Comparison of ENCODE assay signal across 10 cellular contexts in the genomic region with DNA sequence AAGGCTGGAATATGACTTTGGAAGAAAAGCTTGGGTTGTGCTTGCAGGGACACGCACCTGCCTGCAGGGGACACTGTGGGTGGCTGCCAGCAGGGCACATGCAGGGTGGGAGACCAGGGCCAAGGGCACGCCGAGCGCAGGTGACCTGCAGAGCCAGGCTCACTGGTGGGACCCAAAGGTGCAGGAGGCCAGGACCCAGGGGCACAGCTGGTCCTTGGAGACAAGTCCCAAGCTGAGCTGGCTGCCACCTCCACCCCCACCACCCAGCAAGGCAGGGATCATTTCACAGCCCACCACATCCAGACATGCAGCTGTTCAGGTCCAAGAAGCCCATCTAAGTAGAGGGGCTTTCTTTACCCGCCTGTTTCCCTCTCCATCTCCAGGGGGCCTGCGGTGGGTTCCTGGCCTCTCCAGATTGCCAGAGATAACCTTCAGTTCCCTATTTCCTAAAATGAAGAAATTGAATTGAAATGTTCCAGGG. TPM values are rescaled to one million over a fixed set of nuclear protein-coding genes. Genes with fewer than 3 reads are reported as not detected.
DNase-seq lines count a peak whose midpoint lies in the region; FAIRE-seq and TF ChIP-seq lines count a peak whose summit lies in the region.
"Had no signal": no experiment of that assay in that cellular context is flagged by ENCODE, and none has a peak within 500 bp of the region (broad histone marks: within the 10 kb centered on the region; RNA-seq: fewer than 3 reads in every experiment).

No MANE protein-coding gene starts in this region.

- no peak overlapping the region for H3K27ac ChIP-seq in ascending aorta
- H3K27ac ChIP-seq: spleen had no signal

- H3K4me3 ChIP-seq in BE2C (ENCODE audit: low read depth, low read length): no peak overlapping the region
- no peak overlapping the region for H3K4me3 ChIP-seq in H7 (ENCODE audit: insufficient read depth, low read depth, low read length)
- H3K4me3 ChIP-seq in ascending aorta: no peak overlapping the region
- H3K4me3 ChIP-seq: spleen had no signal

- TF ChIP-seq CTCF in BE2C (IDR thresholded peaks at IDR 0.05; ENCODE audit: low read depth, low read length) (peak; percentile 79), ascending aorta (IDR thresholded peaks at IDR 0.05) (peak in 2 of 3 experiments; percentile 26 to 40)

- H3K27me3 ChIP-seq in BE2C (no peaks in the 10 kb centered on the region), H7 (ENCODE audit: control insufficient read depth, insufficient read depth, low read length) (no peaks in the 10 kb centered on the region), ascending aorta (no peaks in the 10 kb centered on the region)
- H3K27me3 ChIP-seq: spleen had no signal

- FAIRE-seq in RCC 7860 (lab: Jason Lieb, UNC): no peak
- FAIRE-seq: endometrium had no signal

- H3K4me1 ChIP-seq in BE2C (peaks cover 12% of the 10 kb centered on the region), ascending aorta (peaks cover 0 to 19% of the 10 kb centered on the region in 2 donors)

- H3K36me3 ChIP-seq in BE2C (no peaks in the 10 kb centered on the region), H7 (replicated peaks; ENCODE audit: control insufficient read depth, insufficient read depth, low read length) (no peaks in the 10 kb centered on the region), ascending aorta (no peaks in the 10 kb centered on the region)
- H3K36me3 ChIP-seq: spleen had no signal

- intact Hi-C loops in ascending aorta (cut with DNase I): no loop called here

- H3K9me3 ChIP-seq in BE2C: no peaks in the 10 kb centered on the region
- H3K9me3 ChIP-seq in ascending aorta: no peaks in the 10 kb centered on the region
- H3K9me3 ChIP-seq: spleen had no signal

- peak; percentile 64 for DNase-seq in BE2C
- peak; percentile 85 for DNase-seq in H7
- DNase-seq in ascending aorta (ENCODE audit: low spot score in 2 of 2): no peak
- DNase-seq in left kidney (ENCODE audit: low read depth, low spot score): peak; percentile 45
- DNase-seq in A172 (ENCODE audit: low spot score): no peak
- no peak for DNase-seq in NCI-H1092 (lab: John Stamatoyannopoulos, UW)
- DNase-seq in middle frontal gyrus (ENCODE audit: extremely low spot score, low spot score): no peak
- DNase-seq in RCC 7860 (ENCODE audit: low spot score): no peak
- DNase-seq: spleen had no signal

RNA-seq across cellular contexts. Expression of a gene that starts 13.8 kb away (rescaled TPM):
- 55.1 TPM for polyA plus RNA-seq in BE2C (2012; ENCODE audit: insufficient read depth, insufficient read length, low read depth)
- total RNA-seq in H7 (2014; rRNA removed; shearing (Covaris generic)): 30.1 and 43.6 TPM in 2 replicates
- total RNA-seq in ascending aorta: 50.2 TPM
- 43.9 and 47.4 TPM in 2 replicates for total RNA-seq in A172 (2014; rRNA removed; shearing (Covaris generic))

RNA-seq across cellular contexts. Expression of a gene that starts 21.2 kb away (rescaled TPM):
- 47.7 TPM for polyA plus RNA-seq in BE2C (2012; ENCODE audit: insufficient read depth, insufficient read length, low read depth)
- total RNA-seq in H7 (2014; rRNA removed; shearing (Covaris generic)): 109 and 126 TPM in 2 replicates
- 37.7 TPM for total RNA-seq in ascending aorta
- 99.1 and 138 TPM in 2 replicates for total RNA-seq in A172 (2014; rRNA removed; shearing (Covaris generic))

Comparison
In these comparisons a context has a peak if more than half of its experiments do, and no peak if none do; other contexts are left out.
1. DNase-seq: peak in BE2C (single experiment), H7 (single experiment) and left kidney (single experiment); none in ascending aorta (0 of 2), A172 (single experiment), NCI-H1092 (single experiment), middle frontal gyrus (single experiment) and RCC 7860 (single experiment).